In genomic region chr16:79184464-79184863, GRCh38 we compare ENCODE assay signal across 30 cellular contexts.
"Had no signal": no experiment of that assay in that cellular context is flagged by ENCODE, and none has a peak within 500 bp of the region (broad histone marks: within the 10 kb centered on the region; RNA-seq: fewer than 3 reads in every experiment).

No MANE protein-coding gene starts in this region.

- H3K9ac ChIP-seq: SK-N-SH had no signal

- H3K4me1 ChIP-seq: SJSA1 had no signal

- H3K27me3 ChIP-seq: SJSA1 had no signal

- H3K4me2 ChIP-seq: SK-N-SH had no signal

- H3K4me3 Mint-ChIP-seq: activated CD4-positive, alpha-beta memory T cell treated with anti-CD3 and anti-CD28 coated beads for 36 hours; activated naive CD4-positive, alpha-beta T cell treated with anti-CD3 and anti-CD28 coated beads, Interleukin-2, amount 10 ng/mL, durations not matched to agents 7 days and 5 days; activated naive CD8-positive, alpha-beta T cell; activated naive CD8-positive, alpha-beta T cell treated with anti-CD3 and anti-CD28 coated beads, Interleukin-2, amount 50 U/mL, for 24 hours; activated T-cell treated with anti-CD3 and anti-CD28 coated beads, Interleukin-2, amount 50 U/mL, for 4 hours; activated T-helper 1 cell treated with anti-CD3 and anti-CD28 coated beads, Interleukin-12 subunit alpha, Interleukin-12 subunit beta, Interleukin-2, Interleukin-4 antibody, amounts not matched to agents 30 ng/mL and 10 ng/mL and 1 ng/mL, durations not matched to agents 14 hours and 24 hours and 36 hours; T-helper 1 cell treated with Interleukin-12 subunit alpha and Interleukin-12 subunit beta and Interleukin-4 antibody, amounts not matched to agents 30 μg/mL and 1 μg/mL, for 36 hours; T-helper 2 cell treated with Interferon-gamma antibody and Interleukin-4, amounts not matched to agents 5 μg/mL and 100 μg/mL, for 36 hours; WTC11 had no signal

- H3K27me3 Mint-ChIP-seq: activated CD4-positive, alpha-beta memory T cell treated with anti-CD3 and anti-CD28 coated beads for 36 hours had no signal

- H3K36me3 ChIP-seq: SJSA1 had no signal

- H3K27ac ChIP-seq: SJSA1 had no signal

- H3K27ac Mint-ChIP-seq: activated CD4-positive, alpha-beta memory T cell treated with anti-CD3 and anti-CD28 coated beads for 36 hours; activated naive CD4-positive, alpha-beta T cell treated with anti-CD3 and anti-CD28 coated beads, Interleukin-2, amount 10 ng/mL, durations not matched to agents 7 days and 5 days; activated naive CD8-positive, alpha-beta T cell; activated naive CD8-positive, alpha-beta T cell treated with anti-CD3 and anti-CD28 coated beads, Interleukin-2, amount 50 U/mL, for 24 hours; activated T-helper 1 cell treated with anti-CD3 and anti-CD28 coated beads, Interleukin-12 subunit alpha, Interleukin-12 subunit beta, Interleukin-2, Interleukin-4 antibody, amounts not matched to agents 30 ng/mL and 10 ng/mL and 1 ng/mL, durations not matched to agents 14 hours and 24 hours and 36 hours; T-helper 1 cell treated with Interleukin-12 subunit alpha and Interleukin-12 subunit beta and Interleukin-4 antibody, amounts not matched to agents 30 μg/mL and 1 μg/mL, for 36 hours; T-helper 2 cell treated with Interferon-gamma antibody and Interleukin-4, amounts not matched to agents 5 μg/mL and 100 μg/mL, for 36 hours; WTC11 had no signal

- H3K36me3 Mint-ChIP-seq: activated naive CD4-positive, alpha-beta T cell treated with anti-CD3 and anti-CD28 coated beads, Interleukin-2, amount 10 ng/mL, durations not matched to agents 7 days and 5 days; activated naive CD8-positive, alpha-beta T cell; WTC11 had no signal

- ATAC-seq: activated CD4-positive, CD25-positive, alpha-beta regulatory T cell treated with anti-CD3 and anti-CD28 coated beads, Interleukin-2, amount 50 U/mL, for 24 hours; activated naive CD8-positive, alpha-beta T cell treated with anti-CD3 and anti-CD28 coated beads, Interleukin-2, amount 50 U/mL, for 24 hours; activated T-cell treated with anti-CD3 and anti-CD28 coated beads, Interleukin-2, amount 50 U/mL, for 4 hours; Panc1; WTC11 had no signal

- H3K4me3 ChIP-seq: SJSA1 had no signal

- DNase-seq: activated CD4-positive, alpha-beta memory T cell treated with anti-CD3 and anti-CD28 coated beads for 36 hours; activated CD4-positive, alpha-beta T cell treated with anti-CD3 and anti-CD28 coated beads for 4 hours; activated CD4-positive, alpha-beta T cell treated with anti-CD3 and anti-CD28 coated beads, Interleukin-2, amount 50 U/mL, for 1 hour; activated CD8-positive, alpha-beta memory T cell treated with anti-CD3 and anti-CD28 coated beads, Interleukin-2, amount 50 U/mL, for 4 hours; activated effector memory CD4-positive, alpha-beta T cell treated with Interleukin-2 at 50 U/mL for 16 hours; activated naive CD4-positive, alpha-beta T cell treated with anti-CD3 and anti-CD28 coated beads, Interleukin-2, amount 10 ng/mL, durations not matched to agents 7 days and 5 days; activated naive CD8-positive, alpha-beta T cell treated with anti-CD3 and anti-CD28 coated beads, Interleukin-2, amount 50 U/mL, for 24 hours; activated T-cell treated with anti-CD3 and anti-CD28 coated beads for 4 hours; activated T-cell treated with anti-CD3 and anti-CD28 coated beads, Interleukin-2, amount 50 U/mL, for 4 hours; amniotic stem cell; aorta; Kasumi-1; KG1; NCI-H1105; NCI-H1417 treated with DMSO at 0.1 percent for 48 hours; NCI-H187 treated with DMSO at 0.1 percent for 48 hours; NCI-H2081; NCI-H2171 treated with DMSO at 0.1 percent for 48 hours; NCI-H345; NCI-H524 treated with DMSO at 0.1 percent for 48 hours; SHP77 treated with DMSO at 0.1 percent for 48 hours; SK-N-SH had no signal

- H3K4me1 Mint-ChIP-seq: activated naive CD4-positive, alpha-beta T cell treated with anti-CD3 and anti-CD28 coated beads, Interleukin-2, amount 10 ng/mL, durations not matched to agents 7 days and 5 days had no signal
